Comparison of ENCODE assay signal across 28 cellular contexts in genomic region chr3:58731673-58732072, GRCh38.
DNase-seq lines count a peak whose midpoint lies in the region; ATAC-seq, FAIRE-seq and TF ChIP-seq lines count a peak whose summit lies in the region.
"Had no signal": no experiment of that assay in that cellular context is flagged by ENCODE, and none has a peak within 500 bp of the region (broad histone marks: within the 10 kb centered on the region; RNA-seq: fewer than 3 reads in every experiment).

No MANE protein-coding gene starts in this region.

- peak; percentile 1 for DNase-seq in NCI-H82 (lab: John Stamatoyannopoulos, UW)
- no peak for DNase-seq in NCI-H82 treated with DMSO at 0.1 percent for 48 hours (lab: John Stamatoyannopoulos, UW; ENCODE audit: unreplicated experiment)
- DNase-seq in LNCaP clone FGC (ENCODE audit: low read depth): no peak
- peak; percentile 85 for DNase-seq in small intestine
- DNase-seq in GM23338 (ENCODE audit: low spot score): no peak
- no peak for DNase-seq in stimulated activated naive CD4-positive, alpha-beta T cell (lab: John Stamatoyannopoulos, UW)
- no peak for DNase-seq in activated T-cell treated with anti-CD3 and anti-CD28 coated beads, Interleukin-2, amount 50 U/mL, for 48 hours
- DNase-seq: ACHN; Caco-2; CD4-positive, alpha-beta memory T cell; DMS153; H7; KG1; NCI-H1092 treated with DMSO at 0.1 percent for 48 hours; NCI-H1436 treated with DMSO at 0.1 percent for 48 hours; NCI-H1930; NCI-H226; NCI-H510A treated with DMSO at 0.1 percent for 48 hours; NCI-H748 treated with DMSO at 0.1 percent for 48 hours; OCI-M1; SJCRH30 had no signal

- no peak for ATAC-seq in GM23338

- H3K27ac Mint-ChIP-seq in GM23338: no peak overlapping the region
- H3K27ac Mint-ChIP-seq: CD4-positive, alpha-beta memory T cell had no signal

- no peaks in the 10 kb centered on the region for H3K79me2 ChIP-seq in GM23338 (replicated peaks; ENCODE audit: insufficient read depth)

- peak; percentile 74 for FAIRE-seq in islet of Langerhans (lab: Jason Lieb, UNC)
- FAIRE-seq in small intestine (lab: Jason Lieb, UNC): no peak
- FAIRE-seq: G401.6, GM19239, RCC 7860 had no signal

- H3K4me1 Mint-ChIP-seq in GM23338: no peaks in the 10 kb centered on the region
- H3K4me1 Mint-ChIP-seq: CD4-positive, alpha-beta memory T cell had no signal

- H3K27me3 Mint-ChIP-seq in GM23338 (ENCODE audit: insufficient read depth, low read depth, poor library complexity): peaks cover 2% of the 10 kb centered on the region

- H3K9me3 ChIP-seq in small intestine (ENCODE audit: control insufficient read depth, low read depth): no peaks in the 10 kb centered on the region
- H3K9me3 ChIP-seq: Caco-2, SJCRH30 had no signal

- no peak overlapping the region for H2AFZ ChIP-seq in GM23338

- no peak overlapping the region for H3K4me2 ChIP-seq in GM23338
- H3K4me2 ChIP-seq: BLaER1 had no signal

- TF ChIP-seq CTCF in LNCaP clone FGC (IDR thresholded peaks at IDR 0.05; ENCODE audit: control insufficient read depth, extremely low read depth, insufficient read depth) (peak; percentile 33; the same call in 1 of the 2 replicates), GM23338 (conservative IDR thresholded peaks at IDR 0.05; ENCODE audit: low read depth in 2 of 2) (no peak)

- no peaks in the 10 kb centered on the region for H3K27me3 ChIP-seq in small intestine (ENCODE audit: control insufficient read depth in 2 of 2, insufficient read depth in 2 of 2, low read length in 2 of 2)
- H3K27me3 ChIP-seq in GM23338 (ENCODE audit: insufficient read depth): no peaks in the 10 kb centered on the region
- H3K27me3 ChIP-seq: BLaER1, SJCRH30 had no signal

- H3K4me3 ChIP-seq in LNCaP clone FGC (ENCODE audit: low read depth, low read length) (no peak overlapping the region), small intestine (ENCODE audit: low read depth in 1 of 2, low read length in 2 of 2) (no peak overlapping the region), GM23338 (no peak overlapping the region)
- H3K4me3 ChIP-seq: BLaER1, SJCRH30 had no signal

- no peaks in the 10 kb centered on the region for H3K4me1 ChIP-seq in small intestine (ENCODE audit: control insufficient read depth in 2 of 2, insufficient read depth in 1 of 2, low read depth in 1 of 2, low read length in 1 of 2)
- H3K4me1 ChIP-seq in GM23338 (ENCODE audit: insufficient read depth): no peaks in the 10 kb centered on the region
- H3K4me1 ChIP-seq: Caco-2, SJCRH30 had no signal

- no peaks in the 10 kb centered on the region for H3K36me3 ChIP-seq in small intestine (ENCODE audit: control insufficient read depth in 2 of 2, insufficient read depth in 2 of 2, low read length in 2 of 2)
- no peaks in the 10 kb centered on the region for H3K36me3 ChIP-seq in GM23338 (ENCODE audit: insufficient read depth)
- H3K36me3 ChIP-seq: SJCRH30 had no signal

- WGBS in small intestine, 3 donors: 39 to 69% (median 50%) methylated on average over 5 of the region's 5 CpGs

- no peak overlapping the region for H3K4me3 Mint-ChIP-seq in GM23338
- H3K4me3 Mint-ChIP-seq: CD4-positive, alpha-beta memory T cell had no signal

- no peaks in the 10 kb centered on the region for H3F3A ChIP-seq in GM23338 (replicated peaks; ENCODE audit: low read depth)

- no peaks in the 10 kb centered on the region for H3K36me3 Mint-ChIP-seq in GM23338 (ENCODE audit: low read depth)
- H3K36me3 Mint-ChIP-seq: CD4-positive, alpha-beta memory T cell had no signal

- H4K20me1 ChIP-seq in GM23338 (replicated peaks; ENCODE audit: insufficient read depth): no peaks in the 10 kb centered on the region
- H4K20me1 ChIP-seq: BLaER1 had no signal

- no peaks in the 10 kb centered on the region for H3K9me2 ChIP-seq in GM23338 (ENCODE audit: insufficient read depth)

- H3K9me3 Mint-ChIP-seq in GM23338: no peaks in the 10 kb centered on the region

- H3K27ac ChIP-seq in small intestine (ENCODE audit: low read depth in 1 of 2, low read length in 1 of 2): no peak overlapping the region
- no peak overlapping the region for H3K27ac ChIP-seq in GM23338 (ENCODE audit: low read depth)
- H3K27ac ChIP-seq: 22Rv1, BLaER1, HL-60, SJCRH30 had no signal

TF ChIP-seq in GM23338, 12 proteins besides CTCF, POLR2A, EP300 and RAD21 (continues in another document):
- TF ChIP-seq POLR2AphosphoS5 (IDR thresholded peaks at IDR 0.05; ENCODE audit: low read depth) (no peak), ZNF331 (CRISPR knock-in tag; IDR thresholded peaks at IDR 0.05; ENCODE audit: low read depth) (no peak), CREB1 (CRISPR knock-in tag; IDR thresholded peaks at IDR 0.05; ENCODE audit: low read depth) (no peak), ZNF462 (CRISPR knock-in tag; IDR thresholded peaks at IDR 0.05) (no peak), EZH2phosphoT487 (IDR thresholded peaks at IDR 0.05; ENCODE audit: unreplicated experiment) (no peak), NANOG (IDR thresholded peaks at IDR 0.05; ENCODE audit: borderline replicate concordance) (no peak), EZH2 (IDR thresholded peaks at IDR 0.05; ENCODE audit: low read depth, unreplicated experiment) (no peak), JUNB (IDR thresholded peaks at IDR 0.05; ENCODE audit: unreplicated experiment) (no peak)

Comparison
In these comparisons a context has a peak if more than half of its experiments do, and no peak if none do; other contexts are left out.
1. DNase-seq: peak in NCI-H82 (single experiment) and small intestine (single experiment); none in NCI-H82 treated with DMSO at 0.1 percent for 48 hours (single experiment), LNCaP clone FGC (single experiment), GM23338 (single experiment), stimulated activated naive CD4-positive, alpha-beta T cell (0 of 6) and activated T-cell treated with anti-CD3 and anti-CD28 coated beads, Interleukin-2, amount 50 U/mL, for 48 hours (0 of 2).